Comparison of ENCODE assay signal across 24 cellular contexts in the genomic region with DNA sequence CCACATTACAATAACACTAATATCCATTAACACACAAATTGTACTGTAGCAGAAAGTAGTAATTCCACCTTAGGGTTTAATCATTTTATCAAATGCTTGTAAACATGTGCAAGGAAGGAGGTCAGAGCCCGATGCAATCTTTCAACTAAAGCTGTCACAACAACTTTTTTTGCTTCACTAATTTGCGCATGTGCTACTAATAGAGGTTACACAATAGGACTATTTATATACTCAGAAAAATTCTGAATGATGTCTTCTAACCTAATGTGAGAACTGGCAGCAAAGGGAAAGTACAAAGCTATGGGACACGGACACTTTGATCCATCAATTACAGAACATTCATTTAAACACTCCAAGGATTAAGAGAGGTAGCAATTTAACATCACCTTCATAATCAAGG.
DNase-seq lines count a peak whose midpoint lies in the region; ATAC-seq and TF ChIP-seq lines count a peak whose summit lies in the region.
"Had no signal": no experiment of that assay in that cellular context is flagged by ENCODE, and none has a peak within 500 bp of the region (broad histone marks: within the 10 kb centered on the region; RNA-seq: fewer than 3 reads in every experiment).

No MANE protein-coding gene starts in this region.

- H3K4me3 ChIP-seq in right atrium auricular region, result no peak overlapping the region
- H3K4me3 ChIP-seq in dorsolateral prefrontal cortex, result no peak overlapping the region
- H3K4me3 ChIP-seq in colonic mucosa, result no peak overlapping the region
- H3K4me3 ChIP-seq: upper lobe of left lung had no signal

- no peaks in the 10 kb centered on the region for H3K4me1 Mint-ChIP-seq in progenitor cell of endocrine pancreas (ENCODE audit: low read depth)
- no peaks in the 10 kb centered on the region for H3K4me1 Mint-ChIP-seq in activated CD8-positive, alpha-beta memory T cell treated with anti-CD3 and anti-CD28 coated beads, Interleukin-2, amount 10 ng/mL, durations not matched to agents 7 days and 5 days

- H3K27ac ChIP-seq in right atrium auricular region (no peak overlapping the region), dorsolateral prefrontal cortex (no peak overlapping the region), colonic mucosa (no peak overlapping the region)
- H3K27ac ChIP-seq: 22Rv1, upper lobe of left lung had no signal

- H3K27ac Mint-ChIP-seq in progenitor cell of endocrine pancreas, result no peak overlapping the region
- H3K27ac Mint-ChIP-seq in activated CD8-positive, alpha-beta memory T cell treated with anti-CD3 and anti-CD28 coated beads, Interleukin-2, amount 10 ng/mL, durations not matched to agents 7 days and 5 days, result no peak overlapping the region
- H3K27ac Mint-ChIP-seq: CD8-positive, alpha-beta T cell; IgD-negative memory B cell; immature natural killer cell; naive B cell had no signal

- no peak overlapping the region for H3K9ac ChIP-seq in colonic mucosa (ENCODE audit: low read depth in 2 of 2, low read length in 2 of 2)

- H3K9me3 ChIP-seq in right atrium auricular region (no peaks in the 10 kb centered on the region), colonic mucosa (no peaks in the 10 kb centered on the region)
- H3K9me3 ChIP-seq: upper lobe of left lung had no signal

- H3K4me3 Mint-ChIP-seq in progenitor cell of endocrine pancreas (ENCODE audit: low read depth), result no peak overlapping the region
- no peak overlapping the region for H3K4me3 Mint-ChIP-seq in activated CD8-positive, alpha-beta memory T cell treated with anti-CD3 and anti-CD28 coated beads, Interleukin-2, amount 10 ng/mL, durations not matched to agents 7 days and 5 days
- H3K4me3 Mint-ChIP-seq: CD8-positive, alpha-beta T cell; H9; IgD-negative memory B cell; immature natural killer cell; naive B cell had no signal

- peaks cover 4% of the 10 kb centered on the region for H3K9me3 Mint-ChIP-seq in progenitor cell of endocrine pancreas (ENCODE audit: low read depth)
- H3K9me3 Mint-ChIP-seq in activated CD8-positive, alpha-beta memory T cell treated with anti-CD3 and anti-CD28 coated beads, Interleukin-2, amount 10 ng/mL, durations not matched to agents 7 days and 5 days (ENCODE audit: low read depth), result peaks cover 3% of the 10 kb centered on the region
- H3K9me3 Mint-ChIP-seq: CD8-positive, alpha-beta T cell; H9; immature natural killer cell; naive B cell had no signal

- no peak for TF ChIP-seq CTCF in right atrium auricular region (IDR thresholded peaks at IDR 0.05)
- no peak for TF ChIP-seq CTCF in progenitor cell of endocrine pancreas (IDR thresholded peaks at IDR 0.05; ENCODE audit: unreplicated experiment)
- no peak for TF ChIP-seq CTCF in dorsolateral prefrontal cortex (IDR thresholded peaks at IDR 0.05 in 54 of 56, conservative IDR thresholded peaks at IDR 0.05 in 2 of 56; ENCODE audit: low read depth in 1 of 56, partially characterized antibody in 56 of 56)
- TF ChIP-seq CTCF in colonic mucosa (IDR thresholded peaks at IDR 0.05), result no peak

- ATAC-seq in Right ventricle myocardium inferior, result peak; percentile 65
- no peak for ATAC-seq in activated CD8-positive, alpha-beta memory T cell treated with anti-CD3 and anti-CD28 coated beads, Interleukin-2, amount 10 ng/mL, durations not matched to agents 7 days and 5 days
- ATAC-seq: CD8-positive, alpha-beta T cell had no signal

- DNase-seq in Right ventricle myocardium inferior (ENCODE audit: missing footprints) (no peak), right atrium auricular region (ENCODE audit: low spot score) (no peak), epidermal melanocyte (ENCODE audit: insufficient read length, low spot score) (peak; percentile 28), inferior parietal cortex (ENCODE audit: extremely low spot score) (peak; percentile 13), progenitor cell of endocrine pancreas (ENCODE audit: low spot score, unreplicated experiment) (no peak), dorsolateral prefrontal cortex (no peak), colonic mucosa (no peak)
- DNase-seq in activated CD8-positive, alpha-beta memory T cell treated with anti-CD3 and anti-CD28 coated beads, Interleukin-2, amount 10 ng/mL, durations not matched to agents 7 days and 5 days, result no peak
- DNase-seq: activated CD4-positive, alpha-beta T cell treated with anti-CD3 and anti-CD28 coated beads for 4 hours; activated effector memory CD4-positive, alpha-beta T cell treated with anti-CD3 and anti-CD28 coated beads, Interleukin-2, amount 50 U/mL, for 16 hours; CD8-positive, alpha-beta T cell; H9; immature natural killer cell; mesendoderm; naive B cell; NCI-H1048; NCI-H187; NCI-H2171; NCI-H524; stimulated activated CD4-positive, alpha-beta T cell treated with anti-CD3 and anti-CD28 coated beads, Interleukin-2, amount 100 ng/mL, for 48 hours; substantia nigra; upper lobe of left lung had no signal

- CTCF ChIA-PET in activated CD8-positive, alpha-beta memory T cell treated with anti-CD3 and anti-CD28 coated beads, Interleukin-2, amount 10 ng/mL, durations not matched to agents 7 days and 5 days (lab: Charles Lee), result no interaction called here

- peaks cover 13% of the 10 kb centered on the region for H3K36me3 Mint-ChIP-seq in progenitor cell of endocrine pancreas (ENCODE audit: insufficient read depth)
- peaks cover 20% of the 10 kb centered on the region for H3K36me3 Mint-ChIP-seq in activated CD8-positive, alpha-beta memory T cell treated with anti-CD3 and anti-CD28 coated beads, Interleukin-2, amount 10 ng/mL, durations not matched to agents 7 days and 5 days

- H3K36me3 ChIP-seq in right atrium auricular region (no peaks in the 10 kb centered on the region), colonic mucosa (no peaks in the 10 kb centered on the region)
- H3K36me3 ChIP-seq: upper lobe of left lung had no signal

- no peaks in the 10 kb centered on the region for H3K27me3 Mint-ChIP-seq in progenitor cell of endocrine pancreas
- no peaks in the 10 kb centered on the region for H3K27me3 Mint-ChIP-seq in activated CD8-positive, alpha-beta memory T cell treated with anti-CD3 and anti-CD28 coated beads, Interleukin-2, amount 10 ng/mL, durations not matched to agents 7 days and 5 days
- H3K27me3 Mint-ChIP-seq: IgD-negative memory B cell, naive B cell had no signal

- H3K27me3 ChIP-seq in right atrium auricular region (no peaks in the 10 kb centered on the region), dorsolateral prefrontal cortex (no peaks in the 10 kb centered on the region), colonic mucosa (no peaks in the 10 kb centered on the region)
- H3K27me3 ChIP-seq: upper lobe of left lung had no signal

- intact Hi-C loops in Right ventricle myocardium inferior (cut with DNase I) (no loop called here), dorsolateral prefrontal cortex (cut with DNase I) (no loop called here), colonic mucosa (cut with DNase I) (no loop called here)

- H3K4me1 ChIP-seq in right atrium auricular region (no peaks in the 10 kb centered on the region), colonic mucosa (no peaks in the 10 kb centered on the region)
- H3K4me1 ChIP-seq: upper lobe of left lung had no signal

Comparison
In these comparisons a context has a peak if more than half of its experiments do, and no peak if none do; other contexts are left out.
1. DNase-seq: peak in epidermal melanocyte (single experiment) and inferior parietal cortex (single experiment); none in Right ventricle myocardium inferior (single experiment), right atrium auricular region (single experiment), progenitor cell of endocrine pancreas (single experiment), dorsolateral prefrontal cortex (0 of 10), colonic mucosa (single experiment) and activated CD8-positive, alpha-beta memory T cell treated with anti-CD3 and anti-CD28 coated beads, Interleukin-2, amount 10 ng/mL, durations not matched to agents 7 days and 5 days (single experiment).